Comparison of ENCODE assay signal across 1 cellular context in the genomic region with DNA sequence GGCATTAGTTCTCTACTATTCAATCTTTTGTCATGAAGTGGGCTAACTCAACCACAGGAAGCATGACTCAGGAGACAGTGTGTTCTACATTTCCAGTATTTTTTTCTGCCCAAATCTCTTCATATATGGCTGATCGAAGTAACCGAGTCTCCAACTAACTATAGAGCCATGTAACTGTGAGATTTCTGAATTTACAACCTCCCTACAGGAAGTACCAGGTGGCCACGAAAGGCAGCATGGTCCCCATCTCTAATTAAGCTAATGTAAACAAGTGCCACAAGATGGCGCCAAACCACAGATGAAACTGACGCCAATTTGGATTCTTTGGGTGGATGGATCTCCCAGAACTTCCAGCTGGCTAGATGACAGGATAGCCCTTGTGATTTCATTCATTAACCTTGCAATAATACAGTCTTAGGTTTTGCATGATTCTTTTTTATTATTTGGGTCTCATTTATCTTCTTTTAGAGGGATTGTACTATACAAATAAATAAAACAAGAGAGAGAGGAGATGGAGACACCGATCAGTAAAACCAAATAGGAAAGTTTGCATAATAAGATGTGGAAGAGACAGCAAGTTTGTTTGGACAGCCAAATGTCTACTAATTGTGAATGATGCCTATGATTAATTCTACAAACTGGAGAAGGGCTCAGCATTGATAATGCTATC.
TF ChIP-seq lines count a peak whose summit lies in the region.

No MANE protein-coding gene starts in this region.

TF ChIP-seq in GM23338, 12 proteins besides CTCF, POLR2A, EP300 and RAD21 (continued from another document):
- TF ChIP-seq, protein P1, sequence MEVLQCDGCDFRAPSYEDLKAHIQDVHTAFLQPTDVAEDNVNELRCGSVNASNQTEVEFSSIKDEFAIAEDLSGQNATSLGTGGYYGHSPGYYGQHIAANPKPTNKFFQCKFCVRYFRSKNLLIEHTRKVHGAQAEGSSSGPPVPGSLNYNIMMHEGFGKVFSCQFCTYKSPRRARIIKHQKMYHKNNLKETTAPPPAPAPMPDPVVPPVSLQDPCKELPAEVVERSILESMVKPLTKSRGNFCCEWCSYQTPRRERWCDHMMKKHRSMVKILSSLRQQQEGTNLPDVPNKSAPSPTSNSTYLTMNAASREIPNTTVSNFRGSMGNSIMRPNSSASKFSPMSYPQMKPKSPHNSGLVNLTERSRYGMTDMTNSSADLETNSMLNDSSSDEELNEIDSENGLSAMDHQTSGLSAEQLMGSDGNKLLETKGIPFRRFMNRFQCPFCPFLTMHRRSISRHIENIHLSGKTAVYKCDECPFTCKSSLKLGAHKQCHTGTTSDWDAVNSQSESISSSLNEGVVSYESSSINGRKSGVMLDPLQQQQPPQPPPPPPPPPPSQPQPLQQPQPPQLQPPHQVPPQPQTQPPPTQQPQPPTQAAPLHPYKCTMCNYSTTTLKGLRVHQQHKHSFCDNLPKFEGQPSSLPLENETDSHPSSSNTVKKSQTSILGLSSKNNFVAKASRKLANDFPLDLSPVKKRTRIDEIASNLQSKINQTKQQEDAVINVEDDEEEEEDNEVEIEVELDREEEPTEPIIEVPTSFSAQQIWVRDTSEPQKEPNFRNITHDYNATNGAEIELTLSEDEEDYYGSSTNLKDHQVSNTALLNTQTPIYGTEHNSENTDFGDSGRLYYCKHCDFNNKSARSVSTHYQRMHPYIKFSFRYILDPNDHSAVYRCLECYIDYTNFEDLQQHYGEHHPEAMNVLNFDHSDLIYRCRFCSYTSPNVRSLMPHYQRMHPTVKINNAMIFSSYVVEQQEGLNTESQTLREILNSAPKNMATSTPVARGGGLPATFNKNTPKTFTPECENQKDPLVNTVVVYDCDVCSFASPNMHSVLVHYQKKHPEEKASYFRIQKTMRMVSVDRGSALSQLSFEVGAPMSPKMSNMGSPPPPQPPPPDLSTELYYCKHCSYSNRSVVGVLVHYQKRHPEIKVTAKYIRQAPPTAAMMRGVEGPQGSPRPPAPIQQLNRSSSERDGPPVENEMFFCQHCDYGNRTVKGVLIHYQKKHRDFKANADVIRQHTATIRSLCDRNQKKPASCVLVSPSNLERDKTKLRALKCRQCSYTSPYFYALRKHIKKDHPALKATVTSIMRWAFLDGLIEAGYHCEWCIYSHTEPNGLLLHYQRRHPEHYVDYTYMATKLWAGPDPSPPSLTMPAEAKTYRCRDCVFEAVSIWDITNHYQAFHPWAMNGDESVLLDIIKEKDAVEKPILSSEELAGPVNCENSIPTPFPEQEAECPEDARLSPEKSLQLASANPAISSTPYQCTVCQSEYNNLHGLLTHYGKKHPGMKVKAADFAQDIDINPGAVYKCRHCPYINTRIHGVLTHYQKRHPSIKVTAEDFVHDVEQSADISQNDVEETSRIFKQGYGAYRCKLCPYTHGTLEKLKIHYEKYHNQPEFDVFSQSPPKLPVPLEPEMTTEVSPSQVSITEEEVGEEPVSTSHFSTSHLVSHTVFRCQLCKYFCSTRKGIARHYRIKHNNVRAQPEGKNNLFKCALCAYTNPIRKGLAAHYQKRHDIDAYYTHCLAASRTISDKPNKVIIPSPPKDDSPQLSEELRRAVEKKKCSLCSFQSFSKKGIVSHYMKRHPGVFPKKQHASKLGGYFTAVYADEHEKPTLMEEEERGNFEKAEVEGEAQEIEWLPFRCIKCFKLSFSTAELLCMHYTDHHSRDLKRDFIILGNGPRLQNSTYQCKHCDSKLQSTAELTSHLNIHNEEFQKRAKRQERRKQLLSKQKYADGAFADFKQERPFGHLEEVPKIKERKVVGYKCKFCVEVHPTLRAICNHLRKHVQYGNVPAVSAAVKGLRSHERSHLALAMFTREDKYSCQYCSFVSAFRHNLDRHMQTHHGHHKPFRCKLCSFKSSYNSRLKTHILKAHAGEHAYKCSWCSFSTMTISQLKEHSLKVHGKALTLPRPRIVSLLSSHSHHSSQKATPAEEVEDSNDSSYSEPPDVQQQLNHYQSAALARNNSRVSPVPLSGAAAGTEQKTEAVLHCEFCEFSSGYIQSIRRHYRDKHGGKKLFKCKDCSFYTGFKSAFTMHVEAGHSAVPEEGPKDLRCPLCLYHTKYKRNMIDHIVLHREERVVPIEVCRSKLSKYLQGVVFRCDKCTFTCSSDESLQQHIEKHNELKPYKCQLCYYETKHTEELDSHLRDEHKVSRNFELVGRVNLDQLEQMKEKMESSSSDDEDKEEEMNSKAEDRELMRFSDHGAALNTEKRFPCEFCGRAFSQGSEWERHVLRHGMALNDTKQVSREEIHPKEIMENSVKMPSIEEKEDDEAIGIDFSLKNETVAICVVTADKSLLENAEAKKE (CRISPR knock-in tag; IDR thresholded peaks at IDR 0.05): no peak
- TF ChIP-seq EZH2phosphoT487 (IDR thresholded peaks at IDR 0.05; ENCODE audit: unreplicated experiment): no peak
